In the genomic region with DNA sequence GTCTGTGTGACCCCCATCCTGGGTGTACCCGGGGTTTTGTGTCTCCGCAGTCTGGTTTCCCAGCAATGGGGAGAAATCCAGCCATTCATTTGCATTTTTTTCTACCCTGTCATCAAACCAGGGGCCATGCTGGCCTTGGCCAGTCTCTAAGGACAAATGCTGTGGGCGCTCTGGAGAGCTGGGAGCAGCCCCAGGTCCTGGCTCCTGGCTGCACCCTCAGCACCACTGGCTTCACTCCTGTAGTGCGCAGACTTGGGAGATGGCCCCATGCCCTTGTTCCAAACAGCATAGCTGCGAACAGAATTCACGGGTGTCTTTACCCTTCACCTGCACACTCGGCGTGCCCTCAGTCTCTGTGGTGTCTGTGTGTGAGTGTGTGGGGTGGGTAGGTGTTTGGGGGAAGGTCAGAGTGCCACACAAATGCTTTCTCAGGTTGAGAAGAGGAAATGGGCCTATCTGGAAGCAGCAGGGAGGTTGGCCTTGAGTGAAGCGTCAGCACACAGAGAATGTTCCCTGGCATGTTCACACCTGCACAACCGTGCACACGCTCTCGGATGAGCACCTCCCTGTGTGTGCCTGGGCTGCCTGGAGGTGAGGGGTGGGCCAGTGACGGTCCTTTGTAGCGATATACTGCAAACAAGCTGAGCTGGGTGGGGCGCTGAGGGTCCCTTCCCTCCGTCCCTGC, we compare ENCODE assay signal across 17 cellular contexts.
DNase-seq lines count a peak whose midpoint lies in the region; ATAC-seq and TF ChIP-seq lines count a peak whose summit lies in the region.
"Had no signal": no experiment of that assay in that cellular context is flagged by ENCODE, and none has a peak within 500 bp of the region (broad histone marks: within the 10 kb centered on the region; RNA-seq: fewer than 3 reads in every experiment).

No MANE protein-coding gene starts in this region.

- no peak overlapping the region for H2AFZ ChIP-seq in neural progenitor cell (replicated peaks)

- peaks cover 34 to 84% (median 77%) of the 10 kb centered on the region in 10 experiments for H3K4me1 ChIP-seq in BLaER1 treated with 17β-estradiol and CSF1 and Interleukin-3, amounts not matched to agents 10 nM and 100 nM
- H3K4me1 ChIP-seq in mucosa of rectum (ENCODE audit: control insufficient read depth in 2 of 2, insufficient read depth in 2 of 2, low read length in 2 of 2) (no peaks in the 10 kb centered on the region), neural progenitor cell (no peaks in the 10 kb centered on the region)

- peaks cover 11 to 39% (median 20%) of the 10 kb centered on the region in 11 experiments for H3K9me3 ChIP-seq in BLaER1 treated with 17β-estradiol and CSF1 and Interleukin-3, amounts not matched to agents 10 nM and 100 nM (replicated peaks in 1 of 11)
- H3K9me3 ChIP-seq in mucosa of rectum (ENCODE audit: control insufficient read depth in 2 of 2, low read length in 2 of 2) (peaks cover 0 to 3% of the 10 kb centered on the region in 2 donors), neural progenitor cell (ENCODE audit: low read depth) (no peaks in the 10 kb centered on the region)
- H3K9me3 ChIP-seq: MG63 had no signal

- peak; percentile 81 for ATAC-seq in esophagus mucosa
- ATAC-seq: Right ventricle myocardium inferior, T-cell had no signal

- H4K20me1 ChIP-seq in BLaER1 treated with 17β-estradiol and CSF1 and Interleukin-3, amounts not matched to agents 10 nM and 100 nM = no peaks in the 10 kb centered on the region
- no peaks in the 10 kb centered on the region for H4K20me1 ChIP-seq in neural progenitor cell (ENCODE audit: low read depth)

- H3K4me3 ChIP-seq in BLaER1 treated with 17β-estradiol and CSF1 and Interleukin-3, amounts not matched to agents 10 nM and 100 nM = no peak overlapping the region
- no peak overlapping the region for H3K4me3 ChIP-seq in H7 (ENCODE audit: insufficient read depth, low read depth, low read length)
- no peak overlapping the region for H3K4me3 ChIP-seq in mucosa of rectum (ENCODE audit: low read length in 2 of 2)
- H3K4me3 ChIP-seq in neural progenitor cell = no peak overlapping the region
- H3K4me3 ChIP-seq: MG63 had no signal

- H3K27me3 Mint-ChIP-seq in neural progenitor cell (ENCODE audit: insufficient read depth, low read depth) = peaks cover 7% of the 10 kb centered on the region
- H3K27me3 Mint-ChIP-seq: central memory CD8-positive, alpha-beta T cell had no signal

- peaks cover 10% of the 10 kb centered on the region for H3K9me3 Mint-ChIP-seq in neural progenitor cell
- H3K9me3 Mint-ChIP-seq: central memory CD8-positive, alpha-beta T cell; neural crest cell had no signal

- no peaks in the 10 kb centered on the region for H3K27me3 ChIP-seq in BLaER1 treated with 17β-estradiol and CSF1 and Interleukin-3, amounts not matched to agents 10 nM and 100 nM
- H3K27me3 ChIP-seq in H7 (ENCODE audit: control insufficient read depth, insufficient read depth, low read length) (no peaks in the 10 kb centered on the region), mucosa of rectum (ENCODE audit: control insufficient read depth in 2 of 2, insufficient read depth in 2 of 2, low read length in 2 of 2) (no peaks in the 10 kb centered on the region), neural progenitor cell (no peaks in the 10 kb centered on the region)
- H3K27me3 ChIP-seq: MG63 had no signal

- H3K79me2 ChIP-seq in neural progenitor cell (ENCODE audit: low read depth) = no peaks in the 10 kb centered on the region

- no peaks in the 10 kb centered on the region for H3F3A ChIP-seq in neural progenitor cell (ENCODE audit: low read depth)

- H3K4me2 ChIP-seq in BLaER1 treated with 17β-estradiol and CSF1 and Interleukin-3, amounts not matched to agents 10 nM and 100 nM = peak overlapping the region; percentile 56 to 89 (median 72)
- H3K4me2 ChIP-seq in neural progenitor cell = no peak overlapping the region

- peaks cover 8% of the 10 kb centered on the region for H3K4me1 Mint-ChIP-seq in neural progenitor cell
- H3K4me1 Mint-ChIP-seq: neural crest cell had no signal

- H3K27ac Mint-ChIP-seq in neural progenitor cell = no peak overlapping the region
- H3K27ac Mint-ChIP-seq: activated T-helper 2 cell treated with anti-CD3 and anti-CD28 coated beads, Interferon-gamma antibody, Interleukin-2, Interleukin-4, amounts not matched to agents 10 μg/mL and 5 μg/mL and 100 μg/mL, durations not matched to agents 14 hours and 24 hours and 36 hours; T-cell had no signal

- H3K36me3 Mint-ChIP-seq in neural progenitor cell = no peaks in the 10 kb centered on the region
- H3K36me3 Mint-ChIP-seq: T-cell had no signal

- TF ChIP-seq CTCF in neural progenitor cell (IDR thresholded peaks at IDR 0.05) = no peak

- peak overlapping the region in 8 of 11 experiments; percentile 4 to 55 (median 38); a peak in 12 of 22 replicates for H3K27ac ChIP-seq in BLaER1 treated with 17β-estradiol and CSF1 and Interleukin-3, amounts not matched to agents 10 nM and 100 nM
- H3K27ac ChIP-seq in mucosa of rectum (ENCODE audit: low read depth in 2 of 2, low read length in 2 of 2) = peak overlapping the region; percentile 62 to 63
- H3K27ac ChIP-seq in neural progenitor cell = no peak overlapping the region
- H3K27ac ChIP-seq: VCaP had no signal

- no peak overlapping the region for H3K4me3 Mint-ChIP-seq in neural progenitor cell
- H3K4me3 Mint-ChIP-seq: central memory CD8-positive, alpha-beta T cell; neural crest cell; T-cell had no signal

- DNase-seq in H7 (peak; percentile 34), LoVo (ENCODE audit: low spot score) (no peak), DMS 273 (lab: John Stamatoyannopoulos, UW; ENCODE audit: unreplicated experiment) (no peak), neural progenitor cell (ENCODE audit: low spot score) (no peak), COLO829 (ENCODE audit: low spot score) (no peak)
- DNase-seq: foreskin fibroblast; MG63; stimulated activated CD4-positive, alpha-beta T cell treated with anti-CD3 and anti-CD28 coated beads, Interleukin-1b, Interleukin-23, amount 100 ng/mL, for 48 hours; T-cell had no signal

- H3K9ac ChIP-seq in BLaER1 treated with 17β-estradiol and CSF1 and Interleukin-3, amounts not matched to agents 10 nM and 100 nM = peak overlapping the region in 2 of 11 experiments; percentile 16 to 37; a peak in 2 of 22 replicates
- H3K9ac ChIP-seq in mucosa of rectum (ENCODE audit: low read depth in 1 of 2, low read length in 2 of 2) (no peak overlapping the region), neural progenitor cell (no peak overlapping the region)

- peaks cover 0 to 7% (median 0%) of the 10 kb centered on the region in 11 experiments; a peak in 1 of 22 replicates for H3K36me3 ChIP-seq in BLaER1 treated with 17β-estradiol and CSF1 and Interleukin-3, amounts not matched to agents 10 nM and 100 nM
- no peaks in the 10 kb centered on the region for H3K36me3 ChIP-seq in H7 (replicated peaks; ENCODE audit: control insufficient read depth, insufficient read depth, low read length)
- no peaks in the 10 kb centered on the region for H3K36me3 ChIP-seq in mucosa of rectum (ENCODE audit: control insufficient read depth in 2 of 2, insufficient read depth in 2 of 2, low read length in 2 of 2)
- no peaks in the 10 kb centered on the region for H3K36me3 ChIP-seq in neural progenitor cell
- H3K36me3 ChIP-seq: MG63 had no signal
